1 cellular context compared by ENCODE assay signal in the genomic region with DNA sequence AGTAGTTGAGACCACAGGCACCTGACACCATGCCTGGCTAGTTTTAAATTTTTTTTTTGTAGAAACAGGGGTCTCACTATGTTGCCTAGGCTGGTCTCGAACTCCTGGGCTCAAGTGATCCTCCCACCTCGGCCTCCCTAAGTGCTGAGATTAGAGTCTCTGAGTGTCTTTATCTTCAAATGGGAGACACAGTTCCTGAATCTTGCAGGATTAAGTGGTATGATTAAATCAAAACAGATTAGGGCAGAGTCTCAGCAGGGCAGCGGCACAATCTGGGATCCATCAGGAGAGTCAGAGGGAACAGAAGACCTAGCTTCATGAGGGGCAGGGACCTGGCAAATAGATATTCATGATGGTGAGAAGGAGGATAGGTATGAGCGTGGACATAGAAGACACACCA.
TF ChIP-seq lines count a peak whose summit lies in the region.

No MANE protein-coding gene starts in this region.

TF ChIP-seq in HepG2, 621 proteins besides CTCF, POLR2A, EP300 and RAD21:
- TF ChIP-seq, protein P1, sequence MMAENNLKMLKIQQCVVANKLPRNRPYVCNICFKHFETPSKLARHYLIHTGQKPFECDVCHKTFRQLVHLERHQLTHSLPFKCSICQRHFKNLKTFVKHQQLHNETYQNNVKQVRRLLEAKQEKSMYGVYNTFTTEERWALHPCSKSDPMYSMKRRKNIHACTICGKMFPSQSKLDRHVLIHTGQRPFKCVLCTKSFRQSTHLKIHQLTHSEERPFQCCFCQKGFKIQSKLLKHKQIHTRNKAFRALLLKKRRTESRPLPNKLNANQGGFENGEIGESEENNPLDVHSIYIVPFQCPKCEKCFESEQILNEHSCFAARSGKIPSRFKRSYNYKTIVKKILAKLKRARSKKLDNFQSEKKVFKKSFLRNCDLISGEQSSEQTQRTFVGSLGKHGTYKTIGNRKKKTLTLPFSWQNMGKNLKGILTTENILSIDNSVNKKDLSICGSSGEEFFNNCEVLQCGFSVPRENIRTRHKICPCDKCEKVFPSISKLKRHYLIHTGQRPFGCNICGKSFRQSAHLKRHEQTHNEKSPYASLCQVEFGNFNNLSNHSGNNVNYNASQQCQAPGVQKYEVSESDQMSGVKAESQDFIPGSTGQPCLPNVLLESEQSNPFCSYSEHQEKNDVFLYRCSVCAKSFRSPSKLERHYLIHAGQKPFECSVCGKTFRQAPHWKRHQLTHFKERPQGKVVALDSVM (CRISPR knock-in tag; IDR thresholded peaks at IDR 0.05): 0 out of 2 replicates have a peak, but pooled peaks have one; percentile 14
- TF ChIP-seq ZNF543 (CRISPR knock-in tag; IDR thresholded peaks at IDR 0.05) (no peak), TBP (CRISPR knock-in tag; IDR thresholded peaks at IDR 0.05) (no peak)
- TF ChIP-seq, protein P2, sequence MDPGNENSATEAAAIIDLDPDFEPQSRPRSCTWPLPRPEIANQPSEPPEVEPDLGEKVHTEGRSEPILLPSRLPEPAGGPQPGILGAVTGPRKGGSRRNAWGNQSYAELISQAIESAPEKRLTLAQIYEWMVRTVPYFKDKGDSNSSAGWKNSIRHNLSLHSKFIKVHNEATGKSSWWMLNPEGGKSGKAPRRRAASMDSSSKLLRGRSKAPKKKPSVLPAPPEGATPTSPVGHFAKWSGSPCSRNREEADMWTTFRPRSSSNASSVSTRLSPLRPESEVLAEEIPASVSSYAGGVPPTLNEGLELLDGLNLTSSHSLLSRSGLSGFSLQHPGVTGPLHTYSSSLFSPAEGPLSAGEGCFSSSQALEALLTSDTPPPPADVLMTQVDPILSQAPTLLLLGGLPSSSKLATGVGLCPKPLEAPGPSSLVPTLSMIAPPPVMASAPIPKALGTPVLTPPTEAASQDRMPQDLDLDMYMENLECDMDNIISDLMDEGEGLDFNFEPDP (CRISPR knock-in tag; conservative IDR thresholded peaks at IDR 0.05): no peak
